ENCODE assay signal across 23 cellular contexts in the genomic region with DNA sequence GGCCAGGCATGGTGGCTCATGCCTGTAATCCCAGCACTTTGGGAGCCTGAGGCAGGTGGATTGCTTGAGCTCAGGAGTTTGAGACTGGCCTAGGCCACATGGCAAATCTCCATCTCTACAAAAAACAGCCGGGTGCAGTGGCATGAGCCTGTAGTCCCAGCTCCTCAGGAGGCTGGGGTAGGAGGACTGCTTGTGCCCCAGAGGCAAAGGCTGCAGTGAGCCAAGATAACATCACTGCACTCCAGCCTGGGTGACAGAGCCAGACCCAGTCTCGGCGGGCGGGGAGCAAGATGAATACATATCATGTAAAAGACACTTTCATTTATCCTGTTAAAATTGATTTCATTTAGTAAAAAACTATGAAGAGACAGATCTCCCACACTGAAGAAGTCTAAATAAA.
"Had no signal": no experiment of that assay in that cellular context is flagged by ENCODE, and none has a peak within 500 bp of the region (broad histone marks: within the 10 kb centered on the region; RNA-seq: fewer than 3 reads in every experiment).

No MANE protein-coding gene starts in this region.

- H3K27me3 ChIP-seq: colonic mucosa, gastrocnemius medialis, left lung, tibial artery had no signal

- H3K9me3 ChIP-seq: colonic mucosa, gastrocnemius medialis, left lung, tibial artery had no signal

- H3K4me3 Mint-ChIP-seq: activated B cell treated with CpG ODN at 0.5 μM for 24 hours; activated CD8-positive, alpha-beta T cell treated with anti-CD3 and anti-CD28 coated beads for 36 hours; activated naive CD4-positive, alpha-beta T cell treated with anti-CD3 and anti-CD28 coated beads, Interleukin-2, amount 10 ng/mL, durations not matched to agents 7 days and 5 days; activated naive CD8-positive, alpha-beta T cell treated with anti-CD3 and anti-CD28 coated beads, Interleukin-2, amount 50 U/mL, for 24 hours; activated T-cell treated with anti-CD3 and anti-CD28 coated beads, Interleukin-2, amount 50 U/mL, for 4 hours; brain had no signal

- H3K4me3 ChIP-seq: colonic mucosa, gastrocnemius medialis, left lung, tibial artery had no signal

- H3K27ac ChIP-seq: colonic mucosa, gastrocnemius medialis, left lung, tibial artery had no signal

- H3K9me3 Mint-ChIP-seq: activated B cell treated with CpG ODN at 0.5 μM for 24 hours; activated CD8-positive, alpha-beta T cell treated with anti-CD3 and anti-CD28 coated beads for 36 hours; activated naive CD4-positive, alpha-beta T cell treated with anti-CD3 and anti-CD28 coated beads, Interleukin-2, amount 10 ng/mL, durations not matched to agents 7 days and 5 days; activated naive CD8-positive, alpha-beta T cell treated with anti-CD3 and anti-CD28 coated beads, Interleukin-2, amount 50 U/mL, for 24 hours; activated T-cell treated with anti-CD3 and anti-CD28 coated beads, Interleukin-2, amount 50 U/mL, for 4 hours; T-helper 2 cell treated with Interferon-gamma antibody and Interleukin-4, amounts not matched to agents 5 μg/mL and 100 μg/mL, for 36 hours had no signal

- H3K27ac Mint-ChIP-seq: activated B cell treated with CpG ODN at 0.5 μM for 24 hours; activated naive CD4-positive, alpha-beta T cell treated with anti-CD3 and anti-CD28 coated beads, Interleukin-2, amount 10 ng/mL, durations not matched to agents 7 days and 5 days; T-helper 2 cell treated with Interferon-gamma antibody and Interleukin-4, amounts not matched to agents 5 μg/mL and 100 μg/mL, for 36 hours had no signal

- DNase-seq: activated B cell treated with CpG ODN at 0.5 μM for 24 hours; activated CD4-positive, alpha-beta T cell treated with anti-CD3 and anti-CD28 coated beads for 48 hours; activated CD8-positive, alpha-beta memory T cell treated with anti-CD3 and anti-CD28 coated beads, Interleukin-2, amount 50 U/mL, for 4 hours; activated effector memory CD4-positive, alpha-beta T cell treated with Interleukin-2 at 50 U/mL for 16 hours; activated naive CD4-positive, alpha-beta T cell treated with anti-CD3 and anti-CD28 coated beads, Interleukin-2, amount 10 ng/mL, durations not matched to agents 7 days and 5 days; activated naive CD8-positive, alpha-beta T cell treated with anti-CD3 and anti-CD28 coated beads, Interleukin-2, amount 50 U/mL, for 24 hours; activated T-cell treated with anti-CD3 and anti-CD28 coated beads, Interleukin-2, amount 50 U/mL, for 4 hours; anterior cingulate cortex; central memory CD4-positive, alpha-beta T cell; colonic mucosa; gastrocnemius medialis; head of caudate nucleus; left lung; midbrain; retina; stimulated activated CD8-positive, alpha-beta memory T cell treated with anti-CD3 and anti-CD28 coated beads, Interleukin-4, amount 100 ng/mL, for 48 hours; stimulated activated naive CD8-positive, alpha-beta T cell treated with anti-CD3 and anti-CD28 coated beads, Interleukin-15, Interleukin-2, amounts not matched to agents 100 U/mL and 50 U/mL, for 24 hours; substantia nigra; SW 1271; tibial artery had no signal

- H3K36me3 ChIP-seq: colonic mucosa, gastrocnemius medialis had no signal

- ATAC-seq: activated naive CD8-positive, alpha-beta T cell treated with anti-CD3 and anti-CD28 coated beads, Interleukin-2, amount 50 U/mL, for 24 hours; gastrocnemius medialis; left lung; stimulated activated naive CD8-positive, alpha-beta T cell treated with anti-CD3 and anti-CD28 coated beads, Interleukin-15, Interleukin-2, amounts not matched to agents 100 U/mL and 50 U/mL, for 24 hours had no signal

- H3K27me3 Mint-ChIP-seq: activated B cell treated with CpG ODN at 0.5 μM for 24 hours; activated CD8-positive, alpha-beta T cell treated with anti-CD3 and anti-CD28 coated beads for 36 hours; activated naive CD4-positive, alpha-beta T cell treated with anti-CD3 and anti-CD28 coated beads, Interleukin-2, amount 10 ng/mL, durations not matched to agents 7 days and 5 days; activated naive CD8-positive, alpha-beta T cell treated with anti-CD3 and anti-CD28 coated beads, Interleukin-2, amount 50 U/mL, for 24 hours; brain had no signal
